ENCODE assay signal across 30 cellular contexts in the genomic region with DNA sequence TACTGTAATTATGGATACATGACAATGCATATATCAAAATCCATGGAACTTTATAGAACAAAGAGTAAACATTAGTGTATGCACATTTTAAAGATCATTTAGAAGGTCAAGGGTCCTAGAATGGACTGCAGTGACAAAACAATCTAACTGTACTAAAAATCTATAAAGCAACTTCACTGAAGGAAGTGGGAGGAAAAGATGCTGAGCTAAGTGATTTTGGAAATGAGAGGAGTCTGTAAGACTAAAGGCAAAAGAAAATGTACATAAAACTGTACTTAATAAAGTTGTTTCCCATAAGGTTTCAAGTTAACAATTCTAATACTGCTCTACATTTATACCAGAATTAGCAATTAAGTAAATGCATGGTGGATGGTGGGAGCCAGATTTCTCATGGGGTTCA.
"Had no signal": no experiment of that assay in that cellular context is flagged by ENCODE, and none has a peak within 500 bp of the region (broad histone marks: within the 10 kb centered on the region; RNA-seq: fewer than 3 reads in every experiment).

No MANE protein-coding gene starts in this region.

- H3K36me3 ChIP-seq: colonic mucosa, esophagus squamous epithelium, neural progenitor cell, stomach, tibial nerve, upper lobe of left lung, uterus had no signal

- H3K36me3 Mint-ChIP-seq: memory B cell; mesothelial cell of epicardium; naive B cell; natural killer cell treated with Interleukin-12 subunit alpha and Interleukin-12 subunit beta and Interleukin-15 and Interleukin-18, amount 100 ng/mL, for 72 hours; neural progenitor cell; stimulated activated effector memory CD8-positive, alpha-beta T cell treated with anti-CD3 and anti-CD28 coated beads, Interleukin-12 subunit alpha, Interleukin-12 subunit beta, amount 100 ng/mL, for 72 hours had no signal

- H3K4me1 ChIP-seq: colonic mucosa, parathyroid adenoma had no signal

- FAIRE-seq: frontal cortex, kidney had no signal

- DNase-seq: colonic mucosa; effector CD8-positive, alpha-beta T cell; endodermal cell; esophagus squamous epithelium; head of caudate nucleus; kidney; mucosa of descending colon; naive B cell; stimulated activated CD4-positive, alpha-beta T cell treated with anti-CD3 and anti-CD28 coated beads, Interleukin-2, amount 100 ng/mL, for 24 hours; stimulated activated CD4-positive, alpha-beta T cell treated with anti-CD3 and anti-CD28 coated beads, Interleukin-4, amount 100 ng/mL, for 24 hours; stimulated activated naive CD4-positive, alpha-beta T cell treated with Interleukin-2 at 50 U/mL for 16 hours; stomach; testis; upper lobe of left lung; uterus had no signal

- H3K4me3 Mint-ChIP-seq: dendritic cell treated with granulocyte-macrophage colony-stimulating factor and Interleukin-4, amounts not matched to agents 40 ng/mL and 50 ng/mL, for 4 days; endodermal cell; memory B cell; mesothelial cell of epicardium; naive B cell; natural killer cell treated with Interleukin-12 subunit alpha and Interleukin-12 subunit beta and Interleukin-15 and Interleukin-18, amount 100 ng/mL, for 72 hours; neural progenitor cell; stimulated activated effector memory CD8-positive, alpha-beta T cell treated with anti-CD3 and anti-CD28 coated beads, Interleukin-12 subunit alpha, Interleukin-12 subunit beta, amount 100 ng/mL, for 72 hours had no signal

- H3K4me1 Mint-ChIP-seq: endodermal cell had no signal

- H2AFZ ChIP-seq: hepatocyte, neural progenitor cell, parathyroid adenoma had no signal

- H3K9ac ChIP-seq: neural progenitor cell, parathyroid adenoma had no signal

- H3K9me3 ChIP-seq: colonic mucosa, esophagus squamous epithelium, mucosa of descending colon, stomach, testis, tibial nerve, upper lobe of left lung, uterus had no signal

- ATAC-seq: left lobe of liver; mucosa of descending colon; natural killer cell treated with Interleukin-12 subunit alpha and Interleukin-12 subunit beta and Interleukin-15 and Interleukin-18, amount 100 ng/mL, for 72 hours; sciatic nerve; stimulated activated effector memory CD8-positive, alpha-beta T cell treated with anti-CD3 and anti-CD28 coated beads, Interleukin-12 subunit alpha, Interleukin-12 subunit beta, amount 100 ng/mL, for 72 hours had no signal

- H3K4me3 ChIP-seq: colonic mucosa, esophagus squamous epithelium, hepatocyte, lung, mucosa of descending colon, neural progenitor cell, smooth muscle cell, stomach, testis, tibial nerve, upper lobe of left lung, uterus had no signal

- H3K27ac Mint-ChIP-seq: dendritic cell treated with granulocyte-macrophage colony-stimulating factor and Interleukin-4, amounts not matched to agents 40 ng/mL and 50 ng/mL, for 4 days; endodermal cell; memory B cell; neural progenitor cell; progenitor cell of endocrine pancreas; stimulated activated effector memory CD8-positive, alpha-beta T cell treated with anti-CD3 and anti-CD28 coated beads, Interleukin-12 subunit alpha, Interleukin-12 subunit beta, amount 100 ng/mL, for 72 hours had no signal

- H3K27me3 ChIP-seq: colonic mucosa, esophagus squamous epithelium, hepatocyte, neural progenitor cell, stomach, testis, tibial nerve, upper lobe of left lung, uterus had no signal

- H3K27me3 Mint-ChIP-seq: memory B cell; naive B cell; natural killer cell treated with Interleukin-12 subunit alpha and Interleukin-12 subunit beta and Interleukin-15 and Interleukin-18, amount 100 ng/mL, for 72 hours had no signal

- H3K4me2 ChIP-seq: hepatocyte, neural progenitor cell, smooth muscle cell had no signal

- H3K27ac ChIP-seq: colonic mucosa, hepatocyte, neural progenitor cell, parathyroid adenoma, stomach, testis, tibial nerve, upper lobe of left lung, uterus had no signal
